Comparison of ENCODE assay signal across 8 cellular contexts in the genomic region with DNA sequence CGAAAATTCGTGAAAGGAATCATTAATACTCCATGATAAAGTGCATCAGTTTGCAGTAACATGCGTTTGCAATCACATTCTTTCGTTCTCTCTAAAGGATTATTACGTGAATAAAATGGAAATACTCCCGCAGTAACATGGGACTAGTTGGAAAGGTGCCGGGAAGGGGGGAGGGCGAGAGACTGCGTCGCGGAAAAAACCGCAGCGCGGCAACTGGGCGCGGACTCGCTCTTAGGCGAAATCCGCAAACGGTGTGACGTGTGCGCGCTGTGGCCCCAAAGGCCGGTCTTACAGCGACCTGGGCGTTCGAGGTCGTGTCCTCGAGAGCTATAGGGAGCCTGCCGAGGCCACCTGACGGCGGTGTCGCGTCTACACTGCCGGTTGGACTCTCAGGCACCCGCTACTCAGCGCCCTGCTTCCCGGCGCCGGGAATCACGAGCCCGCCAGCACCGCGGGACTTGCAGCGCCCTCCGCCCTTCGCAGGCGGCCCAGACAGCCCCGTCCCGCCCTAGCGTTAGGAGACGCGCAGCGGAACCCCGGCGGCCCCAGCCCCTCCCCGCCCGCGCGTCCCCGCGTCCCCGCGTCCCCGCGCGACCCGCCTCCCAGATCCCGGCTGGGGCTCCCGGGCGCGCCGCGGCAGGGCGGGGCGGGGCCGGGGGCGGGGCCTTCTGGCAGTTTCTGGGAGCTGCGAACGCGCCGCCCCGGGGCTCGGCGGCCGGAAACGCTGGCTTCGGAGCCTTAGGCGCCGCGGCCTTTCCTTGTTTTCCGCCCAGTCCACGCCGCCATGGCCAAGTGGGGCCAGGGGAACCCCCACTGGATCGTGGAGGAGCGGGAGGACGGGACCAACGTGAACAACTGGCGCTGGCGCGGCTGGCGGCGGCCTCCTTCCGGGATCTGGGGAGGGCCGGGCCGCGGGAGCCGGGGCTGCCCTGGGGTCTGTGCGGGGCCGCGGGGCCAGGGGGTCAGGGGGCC. TPM values are rescaled to one million over a fixed set of nuclear protein-coding genes. Genes with fewer than 3 reads are reported as not detected.
DNase-seq lines count a peak whose midpoint lies in the region; ATAC-seq and TF ChIP-seq lines count a peak whose summit lies in the region.

No MANE protein-coding gene starts in this region.

- BruUV-seq in OCI-LY7 (replicated peaks; lab: Mats Ljungman, UMichigan), result no TSS peak

- no peaks in the 10 kb centered on the region for H3K9me3 ChIP-seq in OCI-LY7 (ENCODE audit: low read length)

- peak; percentile 98 for DNase-seq in DMS53 (lab: John Stamatoyannopoulos, UW)
- peak; percentile 93 for DNase-seq in OCI-LY7 (ENCODE audit: low spot score)
- peak; percentile 90 for DNase-seq in activated T-cell treated with anti-CD3 and anti-CD28 coated beads for 4 hours
- DNase-seq in epithelial cell of prostate (ENCODE audit: low read depth, low spot score), result peak; percentile 59
- peak; percentile 95 for DNase-seq in mucosa of gallbladder (ENCODE audit: low spot score)
- peak; percentile 93 for DNase-seq in stimulated activated CD8-positive, alpha-beta memory T cell treated with anti-CD3 and anti-CD28 coated beads, Interleukin-4, amount 100 ng/mL, for 24 hours (ENCODE audit: low read depth)

- peaks cover 17 to 44% (median 27%) of the 10 kb centered on the region in 3 donors for H3K4me1 Mint-ChIP-seq in IgD-negative memory B cell

- peaks cover 32% of the 10 kb centered on the region for H3K4me1 ChIP-seq in OCI-LY7 (ENCODE audit: insufficient read depth, low read length, poor library complexity, severe bottlenecking)

- POLR2A ChIA-PET in OCI-LY7 (lab: Charles Lee), result interaction anchor here (0.6 to 1.5 kb wide), 7 partner anchors 12 to 342 kb away, joined by 3 to 6 read pairs (median 3); no protein-coding TSS in a partner anchor

- H2AFZ ChIP-seq in OCI-LY7 (ENCODE audit: low read length), result peak overlapping the region; percentile 89

- no peaks in the 10 kb centered on the region for H3K9me2 ChIP-seq in OCI-LY7 (ENCODE audit: insufficient read depth, low read length)

- H3K79me2 ChIP-seq in OCI-LY7 (ENCODE audit: insufficient read depth, low read depth, low read length), result peaks cover 7% of the 10 kb centered on the region; the same call in 1 of the 2 replicates

- no peaks in the 10 kb centered on the region for H3K9me3 Mint-ChIP-seq in IgD-negative memory B cell

- H3K36me3 Mint-ChIP-seq in IgD-negative memory B cell, result no peaks in the 10 kb centered on the region

- H4K20me1 ChIP-seq in OCI-LY7 (ENCODE audit: insufficient read depth, low read length), result no peaks in the 10 kb centered on the region

- H3K27ac ChIP-seq in OCI-LY7 (ENCODE audit: low read depth, low read length, poor library complexity, severe bottlenecking) (peak overlapping the region; percentile 46), epithelial cell of prostate (peak overlapping the region; percentile 79)

- H3K4me3 Mint-ChIP-seq in IgD-negative memory B cell, result peak overlapping the region; percentile 92 to 98 (median 98)

- H3K4me2 ChIP-seq in OCI-LY7 (ENCODE audit: low read length), result peak overlapping the region; percentile 81

- no peaks in the 10 kb centered on the region for H3K27me3 Mint-ChIP-seq in IgD-negative memory B cell

- peak overlapping the region; percentile 92 to 98 (median 97) for H3K27ac Mint-ChIP-seq in IgD-negative memory B cell

- peak; percentile 24; the same call in 1 of the 2 replicates for TF ChIP-seq CTCF in OCI-LY7 (conservative IDR thresholded peaks at IDR 0.05; ENCODE audit: low read length)

- H3K4me3 ChIP-seq in OCI-LY7 (ENCODE audit: low read depth, low read length, poor library complexity, severe bottlenecking), result peak overlapping the region; percentile 91

- peak; percentile 61 for ATAC-seq in GM21576 (IDR thresholded peaks at IDR 0.05; ENCODE audit: unreplicated experiment)

- CTCF ChIA-PET in OCI-LY7 (lab: Charles Lee; ENCODE audit: unreplicated experiment), result interaction anchor here (0.6 kb wide), 3 partner anchors 9 to 330 kb away, joined by 3 to 4 read pairs (median 3); no protein-coding TSS in a partner anchor

- intact Hi-C loops in OCI-LY7 (cut with micrococcal nuclease; ENCODE audit: unreplicated experiment), result loop anchor here (2.0 to 5.0 kb wide), 2 partner anchors 160 to 360 kb away; partner anchors contain the start of genes PEX13 and XPO1

- H3K36me3 ChIP-seq in OCI-LY7 (ENCODE audit: insufficient read depth, low read length), result peaks cover 27% of the 10 kb centered on the region

RNA-seq across cellular contexts. Expression of gene C2orf74, which starts 15.1 kb away (rescaled TPM):
- 40.9 TPM for polyA plus RNA-seq in IgD-negative memory B cell
- total RNA-seq in OCI-LY7 (2014; rRNA removed; shearing (Covaris generic)), result 6.4 and 7.0 TPM in 2 replicates
- total RNA-seq in OCI-LY7 (2022) (9.3 and 11.5 TPM in 2 replicates), mucosa of gallbladder (17.2 TPM)

Comparison
In these comparisons a context has a peak if more than half of its experiments do, and no peak if none do; other contexts are left out.
1. Peak in every context shown above with its lines: DNase-seq, ATAC-seq, H3K4me3 ChIP-seq and H3K27ac ChIP-seq.